Comparison of ENCODE assay signal across 10 cellular contexts in genomic region chr1:171142451-171143121, GRCh38.
DNase-seq lines count a peak whose midpoint lies in the region; ATAC-seq lines count a peak whose summit lies in the region.
"Had no signal": no experiment of that assay in that cellular context is flagged by ENCODE, and none has a peak within 500 bp of the region (broad histone marks: within the 10 kb centered on the region; RNA-seq: fewer than 3 reads in every experiment).

No MANE protein-coding gene starts in this region.

- ATAC-seq in GM21360 (IDR thresholded peaks at IDR 0.05; ENCODE audit: unreplicated experiment) (no peak), HG02678 (IDR thresholded peaks at IDR 0.05; ENCODE audit: unreplicated experiment) (no peak)

- no peaks in the 10 kb centered on the region for H3K27me3 ChIP-seq in rectal smooth muscle tissue (ENCODE audit: control insufficient read depth, insufficient read depth, low read length)

- peaks cover 2% of the 10 kb centered on the region for H3K4me1 ChIP-seq in rectal smooth muscle tissue (ENCODE audit: control insufficient read depth, insufficient read depth, low read length)

- DNase-seq in DMS53 (lab: John Stamatoyannopoulos, UW) (peak; percentile 44), NCI-H82 (lab: John Stamatoyannopoulos, UW) (peak; percentile 87), fibroblast of the conjunctiva (ENCODE audit: low read depth) (peak; percentile 87), germinal center (ENCODE audit: low spot score) (no peak)
- no peak for DNase-seq in activated CD4-positive, alpha-beta T cell treated with anti-CD3 and anti-CD28 coated beads for 1 hour
- DNase-seq: NCI-H1048; stimulated activated CD4-positive, alpha-beta T cell treated with anti-CD3 and anti-CD28 coated beads, Interleukin-4, amount 100 ng/mL, for 4 hours had no signal

- H3K4me3 ChIP-seq in rectal smooth muscle tissue (ENCODE audit: low read length) = no peak overlapping the region

- peak overlapping the region; percentile 60 for H3K27ac ChIP-seq in rectal smooth muscle tissue (ENCODE audit: low read depth, low read length)

- no peaks in the 10 kb centered on the region for H3K36me3 ChIP-seq in rectal smooth muscle tissue (ENCODE audit: control insufficient read depth, insufficient read depth, low read length)

- H3K9ac ChIP-seq in rectal smooth muscle tissue (ENCODE audit: low read length) = no peak overlapping the region

Comparison
In these comparisons a context has a peak if more than half of its experiments do, and no peak if none do; other contexts are left out.
1. DNase-seq: peak in DMS53 (single experiment), NCI-H82 (single experiment) and fibroblast of the conjunctiva (single experiment); none in germinal center (single experiment) and activated CD4-positive, alpha-beta T cell treated with anti-CD3 and anti-CD28 coated beads for 1 hour (single experiment).